In the genomic region with DNA sequence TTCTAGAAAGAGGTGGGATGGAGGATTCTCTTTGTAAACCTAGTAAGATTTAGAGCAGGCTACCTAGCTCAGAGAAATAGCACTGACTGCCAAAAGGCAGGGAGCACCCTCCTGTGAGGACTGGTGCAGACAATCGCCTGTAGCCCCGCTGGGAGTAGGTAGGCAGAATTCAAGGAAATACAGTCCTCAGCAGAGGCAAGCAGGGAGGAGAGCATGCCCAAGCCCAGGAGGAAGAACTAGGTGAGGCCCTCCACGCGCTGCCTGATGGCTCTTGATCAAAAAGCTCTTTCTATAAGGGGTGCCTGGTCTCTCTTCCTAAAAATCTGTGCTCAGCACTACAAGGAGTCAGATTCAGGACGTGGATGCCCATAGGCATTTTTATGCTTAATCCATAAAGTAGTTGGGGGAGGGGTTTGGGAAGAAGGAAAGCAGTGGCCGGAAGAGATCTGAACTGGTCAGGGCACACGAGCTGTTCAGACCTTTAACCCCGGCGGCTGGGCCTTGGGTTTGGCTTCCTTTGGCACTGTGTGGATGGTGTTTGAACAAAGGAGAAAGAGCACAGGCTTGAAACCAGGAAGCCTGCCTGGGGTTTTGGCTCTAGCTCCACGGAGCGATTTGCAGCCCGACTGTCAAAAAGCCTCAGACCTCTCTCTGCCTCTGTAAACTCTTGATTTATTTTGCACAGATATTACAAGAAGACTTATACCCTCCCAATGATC, we compare ENCODE assay signal across 19 cellular contexts.
DNase-seq lines count a peak whose midpoint lies in the region; TF ChIP-seq lines count a peak whose summit lies in the region.
"Had no signal": no experiment of that assay in that cellular context is flagged by ENCODE, and none has a peak within 500 bp of the region (broad histone marks: within the 10 kb centered on the region; RNA-seq: fewer than 3 reads in every experiment).

No MANE protein-coding gene starts in this region.

- H3K36me3 ChIP-seq in left ventricle myocardium inferior, result no peaks in the 10 kb centered on the region
- no peaks in the 10 kb centered on the region for H3K36me3 ChIP-seq in subcutaneous abdominal adipose tissue (ENCODE audit: control insufficient read depth in 5 of 5, insufficient read depth in 5 of 5, low read length in 5 of 5)
- H3K36me3 ChIP-seq: thyroid gland had no signal

- CTCF ChIA-PET in HEK293T (lab: Yijun Ruan, JAX), result interaction anchor here (0.6 kb wide), 1 partner anchor 348 kb away, joined by 9 read pairs; no protein-coding TSS in a partner anchor

- peak; percentile 3 for DNase-seq in NCI-H345 (lab: John Stamatoyannopoulos, UW)
- DNase-seq in NCI-H345 treated with DMSO at 0.1 percent for 48 hours (lab: John Stamatoyannopoulos, UW; ENCODE audit: unreplicated experiment), result no peak
- no peak for DNase-seq in left ventricle myocardium inferior
- DNase-seq in myocyte (ENCODE audit: low read depth), result peak; percentile 7
- no peak for DNase-seq in HEK293T (ENCODE audit: extremely low spot score)
- DNase-seq in stimulated activated naive CD4-positive, alpha-beta T cell treated with Interleukin-2 at 50 U/mL for 16 hours (lab: John Stamatoyannopoulos, UW), result no peak
- DNase-seq in NOMO-1 (lab: John Stamatoyannopoulos, UW; ENCODE audit: unreplicated experiment in 2 of 2), result no peak
- DNase-seq: 8988T; activated CD4-positive, alpha-beta T cell treated with anti-CD3 and anti-CD28 coated beads, Interleukin-2, amount 50 U/mL, for 4 hours; activated T-cell treated with anti-CD3 and anti-CD28 coated beads, Interleukin-2, amount 50 U/mL, for 24 hours; DMS53; foreskin keratinocyte; immature natural killer cell; NCI-H187; NCI-H69; PC-9; stimulated activated CD8-positive, alpha-beta memory T cell treated with anti-CD3 and anti-CD28 coated beads, Interleukin-4, amount 100 ng/mL, for 48 hours had no signal

- POLR2A ChIA-PET in HEK293T (lab: Yijun Ruan, JAX), result no interaction called here

- H3K9me3 ChIP-seq in left ventricle myocardium inferior (replicated peaks) (no peaks in the 10 kb centered on the region), subcutaneous abdominal adipose tissue (ENCODE audit: control insufficient read depth in 5 of 5, low read length in 5 of 5) (no peaks in the 10 kb centered on the region)
- H3K9me3 ChIP-seq: thyroid gland had no signal

- H3K27ac ChIP-seq in left ventricle myocardium inferior (replicated peaks) (peak overlapping the region; percentile 32), subcutaneous abdominal adipose tissue (ENCODE audit: low read depth, low read length) (peak overlapping the region; percentile 33)
- H3K27ac ChIP-seq: foreskin keratinocyte, PC-9, thyroid gland had no signal

- intact Hi-C loops in left ventricle myocardium inferior (cut with micrococcal nuclease), result no loop called here

- H3K27me3 ChIP-seq in left ventricle myocardium inferior (ENCODE audit: low read depth), result no peaks in the 10 kb centered on the region
- H3K27me3 ChIP-seq in subcutaneous abdominal adipose tissue (ENCODE audit: control insufficient read depth in 5 of 5, insufficient read depth in 4 of 5, low read length in 5 of 5), result no peaks in the 10 kb centered on the region
- H3K27me3 ChIP-seq: foreskin keratinocyte, thyroid gland had no signal

- no peak overlapping the region for H3K9ac ChIP-seq in subcutaneous abdominal adipose tissue (ENCODE audit: low read length in 5 of 5)

- H3K4me1 ChIP-seq in left ventricle myocardium inferior, result peaks cover 31% of the 10 kb centered on the region
- peaks cover 0 to 43% (median 28%) of the 10 kb centered on the region in 5 donors for H3K4me1 ChIP-seq in subcutaneous abdominal adipose tissue (ENCODE audit: control insufficient read depth in 5 of 5, insufficient read depth in 5 of 5, low read length in 5 of 5)
- H3K4me1 ChIP-seq: foreskin keratinocyte, thyroid gland had no signal

- no peak for TF ChIP-seq CTCF in left ventricle myocardium inferior (IDR thresholded peaks at IDR 0.05; ENCODE audit: borderline replicate concordance)

- H3K4me3 ChIP-seq in left ventricle myocardium inferior (no peak overlapping the region), subcutaneous abdominal adipose tissue (ENCODE audit: low read depth in 1 of 5, low read length in 5 of 5) (no peak overlapping the region)
- H3K4me3 ChIP-seq: PC-9, thyroid gland had no signal

TF ChIP-seq in HEK293T, 16 proteins besides CTCF, POLR2A, EP300 and RAD21:
- TF ChIP-seq ZNF384 (IDR thresholded peaks at IDR 0.05) (no peak), SUZ12 (IDR thresholded peaks at IDR 0.05) (no peak), FOXM1 (IDR thresholded peaks at IDR 0.05; ENCODE audit: borderline replicate concordance) (no peak), TARDBP (IDR thresholded peaks at IDR 0.05) (no peak), L3MBTL2 (conservative IDR thresholded peaks at IDR 0.05) (no peak), FOXA1 (IDR thresholded peaks at IDR 0.05) (no peak), HDGF (IDR thresholded peaks at IDR 0.05; ENCODE audit: borderline replicate concordance) (no peak), SP1 (IDR thresholded peaks at IDR 0.05) (no peak), ARNT (IDR thresholded peaks at IDR 0.05) (no peak), ELF4 (IDR thresholded peaks at IDR 0.05) (no peak), CTBP1 (IDR thresholded peaks at IDR 0.05; ENCODE audit: borderline replicate concordance) (no peak), NFRKB (IDR thresholded peaks at IDR 0.05) (no peak), LEF1 (IDR thresholded peaks at IDR 0.05; ENCODE audit: borderline replicate concordance) (no peak), FOXK2 (IDR thresholded peaks at IDR 0.05) (no peak), BHLHE40 (IDR thresholded peaks at IDR 0.05; ENCODE audit: borderline replicate concordance) (no peak)
- TF ChIP-seq, protein P1, sequence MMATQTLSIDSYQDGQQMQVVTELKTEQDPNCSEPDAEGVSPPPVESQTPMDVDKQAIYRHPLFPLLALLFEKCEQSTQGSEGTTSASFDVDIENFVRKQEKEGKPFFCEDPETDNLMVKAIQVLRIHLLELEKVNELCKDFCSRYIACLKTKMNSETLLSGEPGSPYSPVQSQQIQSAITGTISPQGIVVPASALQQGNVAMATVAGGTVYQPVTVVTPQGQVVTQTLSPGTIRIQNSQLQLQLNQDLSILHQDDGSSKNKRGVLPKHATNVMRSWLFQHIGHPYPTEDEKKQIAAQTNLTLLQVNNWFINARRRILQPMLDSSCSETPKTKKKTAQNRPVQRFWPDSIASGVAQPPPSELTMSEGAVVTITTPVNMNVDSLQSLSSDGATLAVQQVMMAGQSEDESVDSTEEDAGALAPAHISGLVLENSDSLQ (IDR thresholded peaks at IDR 0.05), result no peak

Comparison
In these comparisons a context has a peak if more than half of its experiments do, and no peak if none do; other contexts are left out.
1. DNase-seq: peak in NCI-H345 (single experiment) and myocyte (single experiment); none in NCI-H345 treated with DMSO at 0.1 percent for 48 hours (single experiment), left ventricle myocardium inferior (single experiment), HEK293T (single experiment), stimulated activated naive CD4-positive, alpha-beta T cell treated with Interleukin-2 at 50 U/mL for 16 hours (single experiment) and NOMO-1 (0 of 2).